Comparison of ENCODE assay signal across 26 cellular contexts in the genomic region with DNA sequence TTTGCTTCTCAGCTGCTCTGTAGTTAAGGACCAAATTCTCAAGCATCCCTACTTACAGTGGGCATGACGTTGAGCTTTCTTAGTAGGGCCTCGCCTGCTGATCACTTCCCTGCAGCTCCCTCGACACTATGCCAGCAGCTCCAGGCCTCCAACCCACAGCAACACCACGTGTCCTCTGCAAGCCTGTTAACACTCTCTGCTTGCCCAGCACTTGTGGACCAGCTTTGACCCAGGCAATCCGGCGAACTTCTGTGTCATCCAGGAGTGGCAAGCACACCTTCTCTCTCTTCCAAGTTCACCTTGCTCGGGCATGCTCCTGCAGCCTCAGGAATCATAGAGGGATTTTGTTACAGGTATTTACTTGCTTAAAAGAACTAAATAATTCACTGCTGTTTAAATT.
A peak's percentile ranks its signal among the peaks of the same experiment; 100 is the strongest.
DNase-seq lines count a peak whose midpoint lies in the region; ATAC-seq, FAIRE-seq and TF ChIP-seq lines count a peak whose summit lies in the region.
"Had no signal": no experiment of that assay in that cellular context is flagged by ENCODE, and none has a peak within 500 bp of the region (broad histone marks: within the 10 kb centered on the region; RNA-seq: fewer than 3 reads in every experiment).

No MANE protein-coding gene starts in this region.

- no peak overlapping the region for H3K27ac ChIP-seq in H1 (ENCODE audit: low read depth, low read length)
- no peak overlapping the region for H3K27ac ChIP-seq in keratinocyte (ENCODE audit: control insufficient read depth, insufficient read depth, low read length)
- H3K27ac ChIP-seq: 22Rv1, HL-60, SK-N-MC had no signal

- H2BK20ac ChIP-seq in H1 (ENCODE audit: low read length): peak overlapping the region; percentile 15; the same call in 1 of the 2 replicates

- no peak for TF ChIP-seq EP300 in H1 (IDR thresholded peaks at IDR 0.05; ENCODE audit: borderline replicate concordance in 1 of 2, low read depth in 2 of 2, low read length in 2 of 2)

- H3K4me2 ChIP-seq in H1 (ENCODE audit: insufficient read depth in 1 of 2, low read depth in 2 of 2, low read length in 2 of 2) (no peak overlapping the region), keratinocyte (ENCODE audit: control insufficient read depth, extremely low read depth, insufficient read depth, low read depth, low read length) (peak overlapping the region; percentile 53)

- no peak overlapping the region for H3K56ac ChIP-seq in H1 (replicated peaks; ENCODE audit: insufficient read length, low read depth, low read length)

- H3K18ac ChIP-seq in H1 (ENCODE audit: extremely low read depth, low read length): no peak overlapping the region

- H3K4me1 ChIP-seq in H1 (replicated peaks in 1 of 4; ENCODE audit: control insufficient read depth in 3 of 4, insufficient read depth in 4 of 4, low read length in 3 of 4) (no peaks in the 10 kb centered on the region; a peak in 1 of 7 replicates), keratinocyte (ENCODE audit: control insufficient read depth, extremely low read depth, insufficient read depth, low read length) (peaks cover 39% of the 10 kb centered on the region)
- H3K4me1 ChIP-seq: BE2C had no signal

- H2BK15ac ChIP-seq in H1 (ENCODE audit: low read length): no peak overlapping the region

- H3K79me2 ChIP-seq in H1 (ENCODE audit: control insufficient read depth in 1 of 2, insufficient read depth in 2 of 2, low read length in 2 of 2): no peaks in the 10 kb centered on the region
- H3K79me2 ChIP-seq in keratinocyte (ENCODE audit: control insufficient read depth, insufficient read depth, low read length): no peaks in the 10 kb centered on the region

- ATAC-seq in GM21786 (IDR thresholded peaks at IDR 0.05; ENCODE audit: unreplicated experiment): no peak
- ATAC-seq: Panc1 had no signal

- H2BK5ac ChIP-seq in H1 (ENCODE audit: low read depth, low read length): no peak overlapping the region

- no peak for TF ChIP-seq POLR2A in H1 (IDR thresholded peaks at IDR 0.05; ENCODE audit: control extremely low read depth in 1 of 2, low read depth in 2 of 2, low read length in 2 of 2)

- H3K9me1 ChIP-seq in keratinocyte (ENCODE audit: control insufficient read depth, extremely low read depth, insufficient read depth, low read length): no peaks in the 10 kb centered on the region

- no peaks in the 10 kb centered on the region; a peak in 1 of 7 replicates for H3K27me3 ChIP-seq in H1 (replicated peaks in 1 of 4; ENCODE audit: control insufficient read depth in 3 of 4, extremely low read depth in 1 of 4, insufficient read depth in 3 of 4, low read length in 3 of 4)
- H3K27me3 ChIP-seq in keratinocyte (ENCODE audit: control insufficient read depth, extremely low read depth, insufficient read depth, low read length): no peaks in the 10 kb centered on the region
- H3K27me3 ChIP-seq: BE2C had no signal

- H4K20me1 ChIP-seq in H1 (replicated peaks in 1 of 2; ENCODE audit: control insufficient read depth in 1 of 2, insufficient read depth in 2 of 2, low read length in 2 of 2) (no peaks in the 10 kb centered on the region), keratinocyte (ENCODE audit: control insufficient read depth, extremely low read depth, insufficient read depth, low read length) (no peaks in the 10 kb centered on the region)

- H3K4me3 ChIP-seq in H1 (ENCODE audit: extremely low read depth in 1 of 4, insufficient read depth in 2 of 4, low read depth in 3 of 4, low read length in 4 of 4) (no peak overlapping the region), keratinocyte (ENCODE audit: control insufficient read depth in 2 of 3, extremely low read depth in 1 of 3, insufficient read depth in 2 of 3, low read depth in 1 of 3, low read length in 3 of 3) (no peak overlapping the region)
- H3K4me3 ChIP-seq: SK-N-MC had no signal

- H4K8ac ChIP-seq in H1 (ENCODE audit: extremely low read depth, insufficient read depth, low read length): no peak overlapping the region

- peak; percentile 18 for DNase-seq in NCI-H2171 treated with DMSO at 0.1 percent for 48 hours (lab: John Stamatoyannopoulos, UW)
- DNase-seq in NCI-H2171 (lab: John Stamatoyannopoulos, UW): no peak
- DNase-seq in H1 (ENCODE audit: low read depth in 1 of 2, low spot score in 2 of 2): peak in 1 of 2 experiments; percentile 19
- peak; percentile 77 for DNase-seq in keratinocyte (ENCODE audit: low read depth, low spot score)
- DNase-seq in ureter (ENCODE audit: low spot score): peak; percentile 23
- no peak for DNase-seq in activated CD4-positive, alpha-beta T cell treated with anti-CD3 and anti-CD28 coated beads for 48 hours
- no peak for DNase-seq in HuH-7 (ENCODE audit: low spot score)
- DNase-seq: BE2C, Calu3, DMS79 treated with DMSO at 0.1 percent for 48 hours, GF-D8, Karpas-422, NCI-H1092 treated with DMSO at 0.1 percent for 48 hours, NCI-H1436, NCI-H187, NCI-H510A, NCI-H69, SIG-M5 had no signal

- dilution Hi-C loops in keratinocyte (cut with MboI; ENCODE audit: extremely low pct_ligation_motif_present, low sequenced_read_pairs): no loop called here

- whole genome bisulfite sequencing in H1 (ENCODE audit: extremely low coverage in 1 of 2, insufficient coverage in 1 of 2, insufficient read length in 1 of 2, insufficient replicate concordance in 2 of 2, low coverage in 1 of 2, low lambda C conversion rate in 2 of 2, missing lambda C conversion rate in 1 of 2), 2 experiments: 95% methylated on average over 7 of the region's 7 CpGs; no CpG with 5 or more reads in 1 of the 2 experiments

- H3K14ac ChIP-seq in H1 (ENCODE audit: insufficient read length): no peak overlapping the region

- no peak overlapping the region for H4K91ac ChIP-seq in H1 (replicated peaks; ENCODE audit: insufficient read length, low read length)

- H3K23ac ChIP-seq in H1 (ENCODE audit: insufficient read length): no peak overlapping the region

- H3K9me3 ChIP-seq in H1 (ENCODE audit: insufficient read depth in 2 of 2, low read depth in 1 of 2, low read length in 1 of 2) (no peaks in the 10 kb centered on the region), keratinocyte (ENCODE audit: control insufficient read depth, low read depth, low read length) (no peaks in the 10 kb centered on the region)
- H3K9me3 ChIP-seq: BE2C had no signal

- H2AK5ac ChIP-seq in H1 (ENCODE audit: low read depth, low read length): no peak overlapping the region

- POLR2A ChIA-PET in H1 (lab: Charles Lee; ENCODE audit: partially characterized antibody): no interaction called here

- 0 out of 2 replicates have a peak overlapping the region, but pooled peaks have one; percentile 55 for H2AFZ ChIP-seq in H1 (ENCODE audit: low read length)
- H2AFZ ChIP-seq in keratinocyte (ENCODE audit: control insufficient read depth, low read length): no peak overlapping the region

- no peaks in the 10 kb centered on the region for H3K36me3 ChIP-seq in H1 (ENCODE audit: control insufficient read depth in 2 of 4, insufficient read depth in 4 of 4, low read length in 3 of 4)
- no peaks in the 10 kb centered on the region for H3K36me3 ChIP-seq in keratinocyte (ENCODE audit: control insufficient read depth in 2 of 2, extremely low read depth in 1 of 2, insufficient read depth in 2 of 2, low read length in 2 of 2)
- H3K36me3 ChIP-seq: BE2C had no signal

- no peak for TF ChIP-seq CTCF in H1 (IDR thresholded peaks at IDR 0.05; ENCODE audit: control extremely low read depth in 1 of 3, insufficient read depth in 1 of 3, low read depth in 1 of 3, low read length in 3 of 3)
- no peak for TF ChIP-seq CTCF in keratinocyte (optimal IDR thresholded peaks at IDR 0.05 in 1 of 3, IDR thresholded peaks at IDR 0.05 in 1 of 3, conservative IDR thresholded peaks at IDR 0.05 in 1 of 3; ENCODE audit: extremely low read depth in 1 of 3, insufficient read depth in 2 of 3, low read length in 3 of 3)

- no peak for TF ChIP-seq RAD21 in H1 (IDR thresholded peaks at IDR 0.05 in 1 of 2, conservative IDR thresholded peaks at IDR 0.05 in 1 of 2; ENCODE audit: low read depth in 2 of 2, low read length in 2 of 2)

- no peak overlapping the region for H2BK12ac ChIP-seq in H1 (ENCODE audit: low read depth, low read length)

- H4K5ac ChIP-seq in H1 (ENCODE audit: insufficient read length, low read depth, low read length): no peak overlapping the region

- H3K23me2 ChIP-seq in H1 (ENCODE audit: low read depth, low read length): no peaks in the 10 kb centered on the region

- no peak overlapping the region for H3K4ac ChIP-seq in H1 (replicated peaks; ENCODE audit: insufficient read length, low read depth, low read length)

- no peak overlapping the region for H2BK120ac ChIP-seq in H1 (replicated peaks; ENCODE audit: low read depth, low read length)

- no peaks in the 10 kb centered on the region for H3K79me1 ChIP-seq in H1 (ENCODE audit: low read depth, low read length)

- H3K9ac ChIP-seq in H1 (replicated peaks in 1 of 4; ENCODE audit: extremely low read depth in 1 of 4, low read depth in 3 of 4, low read length in 3 of 4) (no peak overlapping the region), keratinocyte (ENCODE audit: control insufficient read depth, extremely low read depth, insufficient read depth, low read length) (no peak overlapping the region)

- CTCF ChIA-PET in H1 (lab: Charles Lee; ENCODE audit: partially characterized antibody): interaction anchor here (0.9 to 4.4 kb wide), 4 partner anchors 9 to 28 kb away, joined by 3 to 15 read pairs (median 3); no protein-coding TSS in a partner anchor

- FAIRE-seq in H1 (lab: Jason Lieb, UNC): no peak
- peak; percentile 85 for FAIRE-seq in keratinocyte (lab: Jason Lieb, UNC)
- FAIRE-seq: GM12891, GM19239, H54 had no signal

TF ChIP-seq in H1, 55 proteins besides CTCF, POLR2A, EP300 and RAD21:
- no peak for TF ChIP-seq YY1 (IDR thresholded peaks at IDR 0.05; ENCODE audit: low read depth, low read length)
- TF ChIP-seq HDAC2 (IDR thresholded peaks at IDR 0.05; ENCODE audit: borderline replicate concordance in 1 of 2, low read depth in 2 of 2, low read length in 2 of 2): no peak
- no peak for TF ChIP-seq SP2 (IDR thresholded peaks at IDR 0.05; ENCODE audit: low read length)
- no peak for TF ChIP-seq CEBPB (IDR thresholded peaks at IDR 0.05; ENCODE audit: low read depth, low read length)
- TF ChIP-seq SRF (IDR thresholded peaks at IDR 0.05; ENCODE audit: low read depth, low read length): no peak

Comparison
In these comparisons a context has a peak if more than half of its experiments do, and no peak if none do; other contexts are left out.
1. DNase-seq: peak in NCI-H2171 treated with DMSO at 0.1 percent for 48 hours (single experiment), keratinocyte (single experiment) and ureter (single experiment); none in NCI-H2171 (single experiment), activated CD4-positive, alpha-beta T cell treated with anti-CD3 and anti-CD28 coated beads for 48 hours (single experiment) and HuH-7 (single experiment).